ENCODE assay signal across 8 cellular contexts in the genomic region with DNA sequence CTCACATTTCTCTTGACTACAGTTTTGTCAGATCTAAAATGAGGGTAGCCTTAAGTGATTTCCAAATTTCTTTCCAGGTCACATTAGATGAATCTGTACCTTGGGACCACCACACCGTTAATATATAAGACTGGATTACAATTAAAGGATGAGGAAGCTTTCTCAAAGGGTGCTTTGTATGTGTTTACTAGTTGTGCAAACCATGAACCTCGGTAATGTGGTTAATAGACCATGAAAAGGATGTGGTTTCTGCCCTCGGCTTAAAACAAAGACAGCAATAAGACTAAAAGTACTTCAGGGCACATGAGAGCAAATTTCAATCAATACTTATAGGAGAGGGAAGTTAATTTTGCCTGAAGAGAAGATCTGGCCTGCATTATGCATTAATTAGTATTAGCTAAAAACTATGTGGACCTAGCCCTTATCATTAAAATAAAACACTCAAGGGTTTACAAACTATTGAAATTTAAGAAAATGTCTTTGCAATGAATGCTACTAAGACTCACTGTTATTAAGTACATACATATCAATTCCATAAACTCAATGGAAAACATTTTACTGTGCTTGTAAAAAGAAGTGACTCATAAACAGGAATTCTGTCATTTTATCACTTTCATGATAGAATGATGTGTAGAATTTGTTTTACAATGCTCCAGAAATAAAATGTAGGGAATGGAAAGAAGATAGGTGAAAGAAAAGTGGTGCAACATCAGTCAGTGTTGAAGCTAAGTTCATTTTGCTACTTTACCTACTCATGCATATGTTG. TPM values are rescaled to one million over a fixed set of nuclear protein-coding genes. Genes with fewer than 3 reads are reported as not detected.
A peak's percentile ranks its signal among the peaks of the same experiment; 100 is the strongest.
DNase-seq lines count a peak whose midpoint lies in the region; ATAC-seq and TF ChIP-seq lines count a peak whose summit lies in the region.

No MANE protein-coding gene starts in this region.

- H3K27ac Mint-ChIP-seq in activated T-helper 17 cell treated with anti-CD3 and anti-CD28 coated beads, Interleukin-2, amount 50 U/mL, for 72 hours, result no peak overlapping the region
- H3K27ac Mint-ChIP-seq in activated T-cell treated with anti-CD3 and anti-CD28 coated beads, Interleukin-2, amount 50 U/mL, for 72 hours, result no peak overlapping the region

- ATAC-seq in HG03280 (IDR thresholded peaks at IDR 0.05; ENCODE audit: unreplicated experiment) (peak; percentile 32), Panc1 (no peak)
- ATAC-seq in activated T-helper 17 cell treated with anti-CD3 and anti-CD28 coated beads, Interleukin-2, amount 50 U/mL, for 72 hours (replicated peaks), result no peak
- no peak for ATAC-seq in activated T-cell treated with anti-CD3 and anti-CD28 coated beads, Interleukin-2, amount 50 U/mL, for 72 hours (replicated peaks in 1 of 2)

- POLR2A ChIA-PET in Panc1 (lab: Charles Lee), result no interaction called here

- H3K36me3 ChIP-seq in Panc1 (ENCODE audit: control insufficient read depth, insufficient read depth, low read length) (no peaks in the 10 kb centered on the region), iPS-15b (ENCODE audit: control insufficient read depth, insufficient read depth, low read length) (no peaks in the 10 kb centered on the region)

- H3K27ac ChIP-seq in Panc1 (ENCODE audit: low read length), result 0 out of 2 replicates have a peak overlapping the region, but pooled peaks have one; percentile 23

- no peak overlapping the region for H3K9ac ChIP-seq in iPS-15b (ENCODE audit: low read depth, low read length)

- DNase-seq in COLO829 (ENCODE audit: low spot score) (peak; percentile 88), GM19238 (ENCODE audit: insufficient read length, low spot score) (peak; percentile 13), Panc1 (ENCODE audit: low read depth, low spot score) (no peak), DMS114 treated with DMSO at 0.1 percent for 48 hours (lab: John Stamatoyannopoulos, UW; ENCODE audit: unreplicated experiment) (no peak)
- DNase-seq in activated T-cell treated with anti-CD3 and anti-CD28 coated beads, Interleukin-2, amount 50 U/mL, for 72 hours, result no peak

- no peak overlapping the region for H3K4me3 ChIP-seq in Panc1 (ENCODE audit: low read depth in 2 of 2, low read length in 2 of 2)
- peak overlapping the region; percentile 88 for H3K4me3 ChIP-seq in iPS-15b (ENCODE audit: low read depth, low read length)

- no peaks in the 10 kb centered on the region for H3K9me3 Mint-ChIP-seq in activated T-helper 17 cell treated with anti-CD3 and anti-CD28 coated beads, Interleukin-2, amount 50 U/mL, for 72 hours
- no peaks in the 10 kb centered on the region for H3K9me3 Mint-ChIP-seq in activated T-cell treated with anti-CD3 and anti-CD28 coated beads, Interleukin-2, amount 50 U/mL, for 72 hours

- H3K27me3 ChIP-seq in Panc1 (ENCODE audit: control insufficient read depth, insufficient read depth, low read length) (0 out of 2 replicates have a peak, but pooled peaks cover 5% of the 10 kb centered on the region), iPS-15b (ENCODE audit: control insufficient read depth, insufficient read depth, low read length) (peaks cover 14% of the 10 kb centered on the region)

- H3K4me1 ChIP-seq in Panc1 (ENCODE audit: control insufficient read depth, insufficient read depth, low read length) (peaks cover 4% of the 10 kb centered on the region; the same call in 1 of the 2 replicates), iPS-15b (ENCODE audit: control insufficient read depth, insufficient read depth, low read length) (no peaks in the 10 kb centered on the region)

- no TSS peak for BruUV-seq in Panc1 (replicated peaks; lab: Mats Ljungman, UMichigan)

- H3K27me3 Mint-ChIP-seq in activated T-helper 17 cell treated with anti-CD3 and anti-CD28 coated beads, Interleukin-2, amount 50 U/mL, for 72 hours, result no peaks in the 10 kb centered on the region
- H3K27me3 Mint-ChIP-seq in activated T-cell treated with anti-CD3 and anti-CD28 coated beads, Interleukin-2, amount 50 U/mL, for 72 hours (ENCODE audit: low read depth), result no peaks in the 10 kb centered on the region

- peaks cover 5% of the 10 kb centered on the region for H3K36me3 Mint-ChIP-seq in activated T-helper 17 cell treated with anti-CD3 and anti-CD28 coated beads, Interleukin-2, amount 50 U/mL, for 72 hours (ENCODE audit: low read depth)
- no peaks in the 10 kb centered on the region for H3K36me3 Mint-ChIP-seq in activated T-cell treated with anti-CD3 and anti-CD28 coated beads, Interleukin-2, amount 50 U/mL, for 72 hours (ENCODE audit: insufficient read depth in 2 of 2)

- CTCF ChIA-PET in Panc1 (lab: Charles Lee), result no interaction called here

- no peak for TF ChIP-seq CTCF in Panc1 (IDR thresholded peaks at IDR 0.05)

- intact Hi-C loops in Panc1 (cut with micrococcal nuclease; ENCODE audit: unreplicated experiment), result no loop called here

- H3K9me3 ChIP-seq in Panc1 (ENCODE audit: control insufficient read depth, insufficient read depth, low read depth, low read length) (no peaks in the 10 kb centered on the region), iPS-15b (ENCODE audit: control insufficient read depth, insufficient read depth, low read length) (no peaks in the 10 kb centered on the region)

- in situ Hi-C loops in Panc1 (cut with HindIII; ENCODE audit: low pct_unique_long_range_greater_than_20kb, low sequenced_read_pairs), result no loop called here

- H3K4me1 Mint-ChIP-seq in activated T-helper 17 cell treated with anti-CD3 and anti-CD28 coated beads, Interleukin-2, amount 50 U/mL, for 72 hours, result no peaks in the 10 kb centered on the region
- peaks cover 20% of the 10 kb centered on the region for H3K4me1 Mint-ChIP-seq in activated T-cell treated with anti-CD3 and anti-CD28 coated beads, Interleukin-2, amount 50 U/mL, for 72 hours (ENCODE audit: low read depth)

- H3K4me3 Mint-ChIP-seq in activated T-helper 17 cell treated with anti-CD3 and anti-CD28 coated beads, Interleukin-2, amount 50 U/mL, for 72 hours, result no peak overlapping the region
- H3K4me3 Mint-ChIP-seq in activated T-cell treated with anti-CD3 and anti-CD28 coated beads, Interleukin-2, amount 50 U/mL, for 72 hours, result no peak overlapping the region

RNA-seq across cellular contexts. Expression of gene TMX4, which starts 0.9 kb away (rescaled TPM):
- 34.6 TPM for total RNA-seq in Panc1 (2021; ENCODE audit: unreplicated experiment)
- 12.5 TPM for polyA plus RNA-seq in Panc1 (2012; ENCODE audit: insufficient read length)
- 10 to 100 TPM; 20.9 to 27.2 TPM for total RNA-seq in activated T-helper 17 cell treated with anti-CD3 and anti-CD28 coated beads, Interleukin-2, amount 50 U/mL, for 72 hours
- total RNA-seq in activated T-cell treated with anti-CD3 and anti-CD28 coated beads, Interleukin-2, amount 50 U/mL, for 72 hours, result 10 to 100 TPM; 36.9 to 42.5 TPM

Comparison
In these comparisons a context has a peak if more than half of its experiments do, and no peak if none do; other contexts are left out.
1. DNase-seq: peak in COLO829 (single experiment) and GM19238 (single experiment); none in Panc1 (single experiment), DMS114 treated with DMSO at 0.1 percent for 48 hours (single experiment) and activated T-cell treated with anti-CD3 and anti-CD28 coated beads, Interleukin-2, amount 50 U/mL, for 72 hours (0 of 2).